Comparison of ENCODE assay signal across 9 cellular contexts in the genomic region with DNA sequence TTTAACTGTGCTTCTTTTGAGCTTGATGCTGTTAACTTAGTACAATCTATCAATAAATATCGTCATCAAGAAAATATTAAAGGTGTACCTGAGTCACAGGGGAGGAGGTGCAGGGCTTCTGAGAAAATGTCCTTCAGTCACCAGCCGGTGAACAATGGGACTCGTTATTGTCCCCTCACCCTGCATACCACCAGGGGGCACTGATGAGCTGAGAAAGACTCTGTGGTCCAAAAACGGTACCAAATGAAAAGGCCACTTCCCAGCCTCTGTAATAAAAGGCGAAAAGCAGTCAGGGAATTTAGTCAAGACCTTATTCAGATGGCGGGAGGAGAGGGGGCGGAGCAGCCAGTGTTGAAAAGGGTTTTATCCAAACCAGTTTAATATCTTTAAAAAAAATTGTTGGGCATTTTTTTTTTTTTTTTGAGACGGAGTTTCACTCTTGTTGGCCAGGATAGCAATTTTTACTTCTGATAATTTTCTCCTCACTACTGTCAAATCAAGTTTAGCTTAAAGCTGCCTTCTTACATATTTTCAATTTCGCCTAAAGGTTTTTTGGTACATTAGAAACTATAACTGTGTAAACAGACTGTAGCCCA.
DNase-seq lines count a peak whose midpoint lies in the region; ATAC-seq, FAIRE-seq and TF ChIP-seq lines count a peak whose summit lies in the region.
"Had no signal": no experiment of that assay in that cellular context is flagged by ENCODE, and none has a peak within 500 bp of the region (broad histone marks: within the 10 kb centered on the region; RNA-seq: fewer than 3 reads in every experiment).

No MANE protein-coding gene starts in this region.

- DNase-seq in A549 (ENCODE audit: low read depth in 1 of 2, low spot score in 1 of 2) (peak; percentile 52 to 76), ELR (ENCODE audit: low read depth) (peak; percentile 56), kidney glomerular epithelial cell (lab: John Stamatoyannopoulos, UW) (peak; percentile 47)
- peak; percentile 3 to 16 for DNase-seq in stimulated activated CD8-positive, alpha-beta memory T cell treated with anti-CD3 and anti-CD28 coated beads, Interleukin-15, amount 100 ng/mL, for 48 hours (ENCODE audit: low read depth in 2 of 2)

- POLR2A ChIA-PET in A549 (lab: Yijun Ruan, JAX) = no interaction called here

- H3K9me2 ChIP-seq in OCI-LY1 (ENCODE audit: low read depth, low read length) = no peaks in the 10 kb centered on the region

- H4K20me1 ChIP-seq in OCI-LY1 (ENCODE audit: insufficient read depth, low read length) = no peaks in the 10 kb centered on the region

- H3F3A ChIP-seq in OCI-LY1 (ENCODE audit: insufficient read depth, low read length) = no peaks in the 10 kb centered on the region

- 9% methylated on average over 9 of the region's 9 CpGs for WGBS in A549 (ENCODE audit: missing lambda C conversion rate)

- H3K9me3 Mint-ChIP-seq in brain = peaks cover 0 to 6% (median 0%) of the 10 kb centered on the region in 5 experiments

- H3K36me3 Mint-ChIP-seq in brain = no peaks in the 10 kb centered on the region

- CTCF ChIA-PET in A549 (lab: Yijun Ruan, JAX) = interaction anchor here (0.6 to 4.7 kb wide), 17 partner anchors 8 to 1965 kb away, joined by 3 to 42 read pairs (median 4); no protein-coding TSS in a partner anchor

- no peak for TF ChIP-seq EP300 in A549 (IDR thresholded peaks at IDR 0.05)

- no peak overlapping the region for H3K4me3 ChIP-seq in A549
- H3K4me3 ChIP-seq in OCI-LY1 (ENCODE audit: low read depth, low read length, poor library complexity, severe bottlenecking) = no peak overlapping the region

- H3K27ac ChIP-seq in A549 = no peak overlapping the region
- no peak overlapping the region for H3K27ac ChIP-seq in OCI-LY1 (ENCODE audit: low read depth, low read length, poor library complexity, severe bottlenecking)

- no peaks in the 10 kb centered on the region for H3K4me1 ChIP-seq in A549
- H3K4me1 ChIP-seq in OCI-LY1 (ENCODE audit: insufficient read depth, low read length, severe bottlenecking) = no peaks in the 10 kb centered on the region

- no peak for FAIRE-seq in A549 (lab: Jason Lieb, UNC)
- FAIRE-seq: islet of Langerhans had no signal

- no peaks in the 10 kb centered on the region for H3K79me2 ChIP-seq in OCI-LY1 (ENCODE audit: insufficient read depth, low read length)

- ATAC-seq in A549 (peak; percentile 82 to 89), HG03045 (IDR thresholded peaks at IDR 0.05; ENCODE audit: unreplicated experiment) (peak; percentile 64), HG03097 (IDR thresholded peaks at IDR 0.05; ENCODE audit: low FRiP score, unreplicated experiment) (no peak)

- H3K27ac Mint-ChIP-seq in brain = no peak overlapping the region

- H3K4me3 Mint-ChIP-seq in brain = no peak overlapping the region

- peaks cover 6% of the 10 kb centered on the region; the same call in 1 of the 2 replicates for H3K27me3 ChIP-seq in OCI-LY1 (ENCODE audit: insufficient read depth, low read length)

- H2AFZ ChIP-seq in OCI-LY1 (ENCODE audit: low read length) = no peak overlapping the region

- H3K9ac ChIP-seq in OCI-LY1 (ENCODE audit: low read length) = no peak overlapping the region

- peaks cover 19% of the 10 kb centered on the region for H3K27me3 Mint-ChIP-seq in brain

- no peak for TF ChIP-seq POLR2A in A549 (IDR thresholded peaks at IDR 0.05; ENCODE audit: low read length)

- peak; percentile 68 to 75 for TF ChIP-seq RAD21 in A549 (conservative IDR thresholded peaks at IDR 0.05 in 1 of 2, IDR thresholded peaks at IDR 0.05 in 1 of 2)

- TF ChIP-seq CTCF in A549 (IDR thresholded peaks at IDR 0.05) = peak; percentile 69
- TF ChIP-seq CTCF in OCI-LY1 (IDR thresholded peaks at IDR 0.05; ENCODE audit: low read length) = peak; percentile 88
- peak; percentile 59 to 81 for TF ChIP-seq CTCF in brain (conservative IDR thresholded peaks at IDR 0.05)

- H3K9me3 ChIP-seq in A549 (no peaks in the 10 kb centered on the region), OCI-LY1 (ENCODE audit: low read length) (no peaks in the 10 kb centered on the region)

- no peaks in the 10 kb centered on the region for H3K36me3 ChIP-seq in OCI-LY1 (ENCODE audit: insufficient read depth, low read length)

- H3K4me2 ChIP-seq in A549 (peak overlapping the region; percentile 47; the same call in 2 of the 3 replicates), OCI-LY1 (ENCODE audit: low read length) (no peak overlapping the region)

- H3K4me1 Mint-ChIP-seq in brain = no peaks in the 10 kb centered on the region

TF ChIP-seq in A549, 52 proteins besides CTCF, POLR2A, EP300 and RAD21:
- TF ChIP-seq NR3C1 (IDR thresholded peaks at IDR 0.05) (no peak), SMC3 (IDR thresholded peaks at IDR 0.05) (peak; percentile 69), CHD4 (IDR thresholded peaks at IDR 0.05; ENCODE audit: borderline replicate concordance) (no peak), SREBF2 (IDR thresholded peaks at IDR 0.05) (no peak), MAFK (IDR thresholded peaks at IDR 0.05; ENCODE audit: partially characterized antibody) (no peak)

Comparison
In these comparisons a context has a peak if more than half of its experiments do, and no peak if none do; other contexts are left out.
1. DNase-seq: peak in every context shown above with its lines; median percentile 64 in A549; 56 in ELR; 47 in kidney glomerular epithelial cell; 10 in stimulated activated CD8-positive, alpha-beta memory T cell treated with anti-CD3 and anti-CD28 coated beads, Interleukin-15, amount 100 ng/mL, for 48 hours.